ENCODE assay signal across 14 cellular contexts in the genomic region with DNA sequence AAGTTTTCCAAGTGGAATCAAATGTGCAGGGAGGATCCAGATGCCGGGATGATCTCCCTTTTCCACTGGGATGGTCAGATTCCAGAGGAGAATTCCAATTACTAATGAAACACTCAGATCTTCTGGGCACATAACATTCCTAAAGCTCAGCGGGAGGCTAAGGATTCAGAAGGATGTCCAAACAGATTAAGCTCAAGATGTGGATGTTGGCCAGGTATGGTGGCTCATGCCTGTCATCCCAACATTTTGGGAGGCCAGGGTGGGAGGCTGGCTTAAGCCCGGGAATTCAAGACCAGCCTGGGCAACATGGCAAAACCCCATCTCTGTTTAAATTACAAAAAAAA.
DNase-seq lines count a peak whose midpoint lies in the region; ATAC-seq and TF ChIP-seq lines count a peak whose summit lies in the region.
"Had no signal": no experiment of that assay in that cellular context is flagged by ENCODE, and none has a peak within 500 bp of the region (broad histone marks: within the 10 kb centered on the region; RNA-seq: fewer than 3 reads in every experiment).

No MANE protein-coding gene starts in this region.

- H3K4me3 ChIP-seq in DOHH2 (ENCODE audit: low read length), result peak overlapping the region; percentile 51
- no peak overlapping the region for H3K4me3 ChIP-seq in Panc1 (ENCODE audit: low read depth in 2 of 2, low read length in 2 of 2)
- no peak overlapping the region for H3K4me3 ChIP-seq in fibroblast of the aortic adventitia (ENCODE audit: low read depth, low read length)
- H3K4me3 ChIP-seq in subcutaneous abdominal adipose tissue (ENCODE audit: low read depth in 1 of 5, low read length in 5 of 5), result no peak overlapping the region
- no peak overlapping the region for H3K4me3 ChIP-seq in neural progenitor cell
- H3K4me3 ChIP-seq: prostate gland, SJCRH30 had no signal

- H3K36me3 ChIP-seq in DOHH2 (ENCODE audit: control insufficient read depth, low read length) (peaks cover 24% of the 10 kb centered on the region), Panc1 (ENCODE audit: control insufficient read depth, insufficient read depth, low read length) (no peaks in the 10 kb centered on the region), subcutaneous abdominal adipose tissue (ENCODE audit: control insufficient read depth in 5 of 5, insufficient read depth in 5 of 5, low read length in 5 of 5) (peaks cover 0 to 7% (median 3%) of the 10 kb centered on the region in 5 donors), neural progenitor cell (no peaks in the 10 kb centered on the region)
- H3K36me3 ChIP-seq: prostate gland had no signal

- peak overlapping the region; percentile 97 for H3K27ac ChIP-seq in DOHH2 (ENCODE audit: low read depth, low read length)
- H3K27ac ChIP-seq in Panc1 (ENCODE audit: low read length), result peak overlapping the region; percentile 61; the same call in 1 of the 2 replicates
- H3K27ac ChIP-seq in subcutaneous abdominal adipose tissue (ENCODE audit: low read depth, low read length), result peak overlapping the region; percentile 33
- H3K27ac ChIP-seq in neural progenitor cell, result no peak overlapping the region
- H3K27ac ChIP-seq: prostate gland, SJCRH30 had no signal

- H3K9me3 ChIP-seq in DOHH2 (ENCODE audit: control insufficient read depth, insufficient read depth, low read length), result no peaks in the 10 kb centered on the region
- no peaks in the 10 kb centered on the region for H3K9me3 ChIP-seq in Panc1 (ENCODE audit: control insufficient read depth, insufficient read depth, low read depth, low read length)
- no peaks in the 10 kb centered on the region for H3K9me3 ChIP-seq in subcutaneous abdominal adipose tissue (ENCODE audit: control insufficient read depth in 5 of 5, low read length in 5 of 5)
- H3K9me3 ChIP-seq in neural progenitor cell (ENCODE audit: low read depth), result no peaks in the 10 kb centered on the region
- H3K9me3 ChIP-seq: prostate gland, SJCRH30 had no signal

- TF ChIP-seq CTCF in DOHH2 (IDR thresholded peaks at IDR 0.05; ENCODE audit: low read depth, low read length, poor library complexity, severe bottlenecking), result no peak
- no peak for TF ChIP-seq CTCF in Panc1 (IDR thresholded peaks at IDR 0.05)
- TF ChIP-seq CTCF in fibroblast of the aortic adventitia (IDR thresholded peaks at IDR 0.05; ENCODE audit: insufficient read depth, low read length), result no peak
- no peak for TF ChIP-seq CTCF in neural progenitor cell (IDR thresholded peaks at IDR 0.05)

- H3K4me1 Mint-ChIP-seq in neural progenitor cell, result peaks cover 47% of the 10 kb centered on the region

- in situ Hi-C loops in Panc1 (cut with HindIII; ENCODE audit: low pct_unique_long_range_greater_than_20kb, low sequenced_read_pairs), result no loop called here

- no peak overlapping the region for H3K4me3 Mint-ChIP-seq in neural progenitor cell
- H3K4me3 Mint-ChIP-seq: dendritic cell treated with granulocyte-macrophage colony-stimulating factor and Interleukin-4, amounts not matched to agents 40 ng/mL and 50 ng/mL, for 4 days had no signal

- intact Hi-C loops in Panc1 (cut with micrococcal nuclease; ENCODE audit: unreplicated experiment), result no loop called here

- no peak overlapping the region for H3K27ac Mint-ChIP-seq in neural progenitor cell
- H3K27ac Mint-ChIP-seq: dendritic cell treated with granulocyte-macrophage colony-stimulating factor and Interleukin-4, amounts not matched to agents 40 ng/mL and 50 ng/mL, for 4 days had no signal

- no peaks in the 10 kb centered on the region for H4K20me1 ChIP-seq in DOHH2 (ENCODE audit: control insufficient read depth, insufficient read depth, low read depth, low read length)
- peaks cover 38% of the 10 kb centered on the region for H4K20me1 ChIP-seq in neural progenitor cell (ENCODE audit: low read depth)

- H3K9me2 ChIP-seq in DOHH2 (replicated peaks; ENCODE audit: control insufficient read depth, low read length), result no peaks in the 10 kb centered on the region

- no peak for ATAC-seq in Panc1

- DNase-seq in Panc1 (ENCODE audit: low read depth, low spot score) (no peak), fibroblast of the aortic adventitia (ENCODE audit: low read depth) (peak; percentile 68), nucleus accumbens (lab: John Stamatoyannopoulos, UW) (no peak), neural progenitor cell (ENCODE audit: low spot score) (no peak), SK-N-DZ (ENCODE audit: low spot score) (no peak)
- DNase-seq: amniotic stem cell; HCEC 1CT; NCI-H2029 treated with DMSO at 0.1 percent for 48 hours; SJCRH30; stimulated activated CD4-positive, alpha-beta T cell treated with anti-CD3 and anti-CD28 coated beads, Interleukin-2, amount 100 ng/mL, for 24 hours had no signal

- BruUV-seq in Panc1 (replicated peaks; lab: Mats Ljungman, UMichigan), result no TSS peak

- H3K79me2 ChIP-seq in DOHH2 (ENCODE audit: control insufficient read depth, low read length) (peaks cover 86% of the 10 kb centered on the region), neural progenitor cell (ENCODE audit: low read depth) (no peaks in the 10 kb centered on the region)

- CTCF ChIA-PET in Panc1 (lab: Charles Lee), result interaction anchor here (0.7 to 2.7 kb wide), 2 partner anchors 14 to 47 kb away, joined by 9 to 13 read pairs; no protein-coding TSS in a partner anchor

- H3K9ac ChIP-seq in subcutaneous abdominal adipose tissue (ENCODE audit: low read length in 5 of 5), result no peak overlapping the region
- no peak overlapping the region for H3K9ac ChIP-seq in neural progenitor cell

- peaks cover 10% of the 10 kb centered on the region for H3K27me3 Mint-ChIP-seq in neural progenitor cell (ENCODE audit: insufficient read depth, low read depth)
- H3K27me3 Mint-ChIP-seq: dendritic cell treated with granulocyte-macrophage colony-stimulating factor and Interleukin-4, amounts not matched to agents 40 ng/mL and 50 ng/mL, for 4 days had no signal

- H3K9me3 Mint-ChIP-seq in neural progenitor cell, result no peaks in the 10 kb centered on the region
- H3K9me3 Mint-ChIP-seq: dendritic cell treated with granulocyte-macrophage colony-stimulating factor and Interleukin-4, amounts not matched to agents 40 ng/mL and 50 ng/mL, for 4 days had no signal

- H3K4me1 ChIP-seq in DOHH2 (ENCODE audit: control insufficient read depth, low read length) (peaks cover 94% of the 10 kb centered on the region), Panc1 (ENCODE audit: control insufficient read depth, insufficient read depth, low read length) (peaks cover 53% of the 10 kb centered on the region), subcutaneous abdominal adipose tissue (ENCODE audit: control insufficient read depth in 5 of 5, insufficient read depth in 5 of 5, low read length in 5 of 5) (peaks cover 13 to 66% (median 48%) of the 10 kb centered on the region in 5 donors), neural progenitor cell (peaks cover 5% of the 10 kb centered on the region)

- H3K4me2 ChIP-seq in DOHH2 (ENCODE audit: low read length), result peak overlapping the region; percentile 89
- no peak overlapping the region for H3K4me2 ChIP-seq in neural progenitor cell

- POLR2A ChIA-PET in Panc1 (lab: Charles Lee), result no interaction called here

- no peaks in the 10 kb centered on the region for H3K27me3 ChIP-seq in DOHH2 (ENCODE audit: control insufficient read depth, low read length)
- no peaks in the 10 kb centered on the region for H3K27me3 ChIP-seq in Panc1 (ENCODE audit: control insufficient read depth, insufficient read depth, low read length)
- H3K27me3 ChIP-seq in subcutaneous abdominal adipose tissue (ENCODE audit: control insufficient read depth in 5 of 5, insufficient read depth in 4 of 5, low read length in 5 of 5), result no peaks in the 10 kb centered on the region
- H3K27me3 ChIP-seq in neural progenitor cell, result peaks cover 98% of the 10 kb centered on the region
- H3K27me3 ChIP-seq: SJCRH30 had no signal

- H3K36me3 Mint-ChIP-seq in neural progenitor cell, result peaks cover 2% of the 10 kb centered on the region

- H2AFZ ChIP-seq in neural progenitor cell (replicated peaks), result no peak overlapping the region

- H3F3A ChIP-seq in DOHH2 (ENCODE audit: control insufficient read depth, insufficient read depth) (peaks cover 29% of the 10 kb centered on the region), neural progenitor cell (ENCODE audit: low read depth) (peaks cover 3% of the 10 kb centered on the region)
